In the genomic region with DNA sequence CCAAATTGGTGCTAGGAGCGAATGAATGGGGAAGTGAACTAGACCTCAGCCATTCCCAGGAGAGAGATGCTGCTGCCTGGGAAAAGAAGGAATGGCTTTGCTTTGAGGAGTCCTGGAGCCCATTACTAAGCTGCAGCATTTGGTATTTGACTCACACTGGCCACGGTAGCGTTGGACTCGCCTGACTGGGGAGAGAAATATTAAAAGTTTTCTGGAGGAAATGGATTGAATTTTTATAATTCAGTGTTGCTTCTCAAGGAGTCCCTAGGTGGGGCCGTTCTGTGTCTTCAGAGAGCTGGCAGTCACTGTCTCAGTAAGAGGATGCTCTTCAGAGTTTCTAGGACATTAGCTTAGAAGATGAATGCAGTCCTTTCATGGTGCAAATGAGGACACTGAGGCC, we compare ENCODE assay signal across 14 cellular contexts. TPM values are rescaled to one million over a fixed set of nuclear protein-coding genes. Genes with fewer than 3 reads are reported as not detected.
DNase-seq lines count a peak whose midpoint lies in the region; ATAC-seq, FAIRE-seq and TF ChIP-seq lines count a peak whose summit lies in the region.
"Had no signal": no experiment of that assay in that cellular context is flagged by ENCODE, and none has a peak within 500 bp of the region (broad histone marks: within the 10 kb centered on the region; RNA-seq: fewer than 3 reads in every experiment).

No MANE protein-coding gene starts in this region.

- in situ Hi-C loops in Panc1 (cut with HindIII; ENCODE audit: low pct_unique_long_range_greater_than_20kb, low sequenced_read_pairs) = no loop called here

- H3K4me1 ChIP-seq in Panc1 (ENCODE audit: control insufficient read depth, insufficient read depth, low read length) (peaks cover 22% of the 10 kb centered on the region), aorta (ENCODE audit: control insufficient read depth in 1 of 2, insufficient read depth in 2 of 2, low read length in 2 of 2) (no peaks in the 10 kb centered on the region)

- no peaks in the 10 kb centered on the region for H4K20me1 ChIP-seq in neural cell (ENCODE audit: insufficient read depth)

- TF ChIP-seq RAD21 in neural cell (conservative IDR thresholded peaks at IDR 0.05) = no peak

- H3K79me2 ChIP-seq in neural cell (replicated peaks; ENCODE audit: insufficient read depth, low read length) = no peaks in the 10 kb centered on the region

- no peak for TF ChIP-seq EP300 in neural cell (conservative IDR thresholded peaks at IDR 0.05; ENCODE audit: poor library complexity, severe bottlenecking)

- peak overlapping the region; percentile 23 for H3K27ac Mint-ChIP-seq in T-helper 1 cell treated with Interleukin-12 subunit alpha and Interleukin-12 subunit beta and Interleukin-4 antibody, amounts not matched to agents 30 μg/mL and 1 μg/mL, for 36 hours

- H3K4me3 ChIP-seq in Panc1 (ENCODE audit: low read depth in 2 of 2, low read length in 2 of 2) (no peak overlapping the region), bronchial epithelial cell (ENCODE audit: low read depth, low read length) (no peak overlapping the region), neural cell (ENCODE audit: low read length) (no peak overlapping the region), aorta (ENCODE audit: low read length in 2 of 2) (no peak overlapping the region)
- H3K4me3 ChIP-seq: lung, Peyer's patch, upper lobe of right lung had no signal

- H3K4me1 Mint-ChIP-seq in T-helper 1 cell treated with Interleukin-12 subunit alpha and Interleukin-12 subunit beta and Interleukin-4 antibody, amounts not matched to agents 30 μg/mL and 1 μg/mL, for 36 hours (ENCODE audit: low read depth) = peaks cover 49% of the 10 kb centered on the region

- H3K9me3 Mint-ChIP-seq in T-helper 1 cell treated with Interleukin-12 subunit alpha and Interleukin-12 subunit beta and Interleukin-4 antibody, amounts not matched to agents 30 μg/mL and 1 μg/mL, for 36 hours = no peaks in the 10 kb centered on the region

- H3K36me3 Mint-ChIP-seq in T-helper 1 cell treated with Interleukin-12 subunit alpha and Interleukin-12 subunit beta and Interleukin-4 antibody, amounts not matched to agents 30 μg/mL and 1 μg/mL, for 36 hours (ENCODE audit: low read depth) = peaks cover 30% of the 10 kb centered on the region

- 85 to 87% methylated on average over 5 of the region's 5 CpGs for WGBS in aorta, 2 donors

- H3K9ac ChIP-seq in neural cell (ENCODE audit: low read length) = no peak overlapping the region

- ATAC-seq in Panc1 (no peak), GM19452 (IDR thresholded peaks at IDR 0.05; ENCODE audit: unreplicated experiment) (no peak), aorta (ENCODE audit: low FRiP score) (no peak)
- ATAC-seq: upper lobe of right lung had no signal

- H3F3A ChIP-seq in neural cell (ENCODE audit: insufficient read depth, low read length, poor library complexity, severe bottlenecking) = no peaks in the 10 kb centered on the region

- H3K27me3 Mint-ChIP-seq in T-helper 1 cell treated with Interleukin-12 subunit alpha and Interleukin-12 subunit beta and Interleukin-4 antibody, amounts not matched to agents 30 μg/mL and 1 μg/mL, for 36 hours (ENCODE audit: low read depth) = no peaks in the 10 kb centered on the region

- H3K27me3 ChIP-seq in Panc1 (ENCODE audit: control insufficient read depth, insufficient read depth, low read length) (no peaks in the 10 kb centered on the region), bronchial epithelial cell (ENCODE audit: control insufficient read depth, insufficient read depth, low read length) (no peaks in the 10 kb centered on the region), neural cell (ENCODE audit: insufficient read depth, low read depth, low read length) (peaks cover 32% of the 10 kb centered on the region), aorta (ENCODE audit: control insufficient read depth in 1 of 2, insufficient read depth in 2 of 2, low read length in 1 of 2) (no peaks in the 10 kb centered on the region)
- H3K27me3 ChIP-seq: Peyer's patch, upper lobe of right lung had no signal

- no peaks in the 10 kb centered on the region for H3K9me2 ChIP-seq in neural cell (ENCODE audit: insufficient read depth, low read length)

- TF ChIP-seq CTCF in Panc1 (IDR thresholded peaks at IDR 0.05) (no peak), bronchial epithelial cell (IDR thresholded peaks at IDR 0.05; ENCODE audit: insufficient read depth, low read length, severe bottlenecking) (no peak), neural cell (IDR thresholded peaks at IDR 0.05; ENCODE audit: poor library complexity, severe bottlenecking) (peak; percentile 22)

- POLR2A ChIA-PET in Panc1 (lab: Charles Lee) = no interaction called here

- intact Hi-C loops in Panc1 (cut with micrococcal nuclease; ENCODE audit: unreplicated experiment) (no loop called here), aorta (cut with DNase I) (no loop called here)

- FAIRE-seq in bronchial epithelial cell (lab: Jason Lieb, UNC) = peak; percentile 7

- CTCF ChIA-PET in Panc1 (lab: Charles Lee) = no interaction called here

- H3K9me3 ChIP-seq in Panc1 (ENCODE audit: control insufficient read depth, insufficient read depth, low read depth, low read length) = no peaks in the 10 kb centered on the region
- no peaks in the 10 kb centered on the region for H3K9me3 ChIP-seq in neural cell (ENCODE audit: low read length)
- no peaks in the 10 kb centered on the region for H3K9me3 ChIP-seq in aorta (ENCODE audit: control insufficient read depth, low read length)
- H3K9me3 ChIP-seq: upper lobe of right lung had no signal

- H3K27ac ChIP-seq in Panc1 (ENCODE audit: low read length) = no peak overlapping the region
- no peak overlapping the region for H3K27ac ChIP-seq in neural cell (ENCODE audit: low read length)
- no peak overlapping the region for H3K27ac ChIP-seq in aorta (ENCODE audit: low read depth in 1 of 2, low read length in 2 of 2)
- H3K27ac ChIP-seq: Peyer's patch, upper lobe of right lung had no signal

- no peak overlapping the region for H2AFZ ChIP-seq in neural cell (ENCODE audit: low read depth, low read length)

- TSS peak; percentile 63 for BruUV-seq in Panc1 (replicated peaks; lab: Mats Ljungman, UMichigan)

- H3K4me2 ChIP-seq in neural cell (ENCODE audit: low read length) = no peak overlapping the region

- no peak for DNase-seq in T-helper 1 cell
- DNase-seq in Panc1 (ENCODE audit: low read depth, low spot score) = no peak
- DNase-seq in bronchial epithelial cell (ENCODE audit: low read depth) = no peak
- no peak for DNase-seq in NCI-H2029 treated with DMSO at 0.1 percent for 48 hours (lab: John Stamatoyannopoulos, UW)
- DNase-seq in aorta = no peak
- DNase-seq: 8988T, NCI-H446, Peyer's patch, posterior cingulate gyrus, upper lobe of right lung had no signal

- H3K36me3 ChIP-seq in Panc1 (ENCODE audit: control insufficient read depth, insufficient read depth, low read length) (no peaks in the 10 kb centered on the region), bronchial epithelial cell (ENCODE audit: control insufficient read depth, insufficient read depth, low read length) (peaks cover 1% of the 10 kb centered on the region), neural cell (ENCODE audit: insufficient read depth, low read length) (no peaks in the 10 kb centered on the region), aorta (ENCODE audit: control insufficient read depth in 1 of 2, insufficient read depth in 2 of 2, low read length in 1 of 2) (no peaks in the 10 kb centered on the region)
- H3K36me3 ChIP-seq: Peyer's patch, upper lobe of right lung had no signal

- H3K4me3 Mint-ChIP-seq in T-helper 1 cell treated with Interleukin-12 subunit alpha and Interleukin-12 subunit beta and Interleukin-4 antibody, amounts not matched to agents 30 μg/mL and 1 μg/mL, for 36 hours = no peak overlapping the region

TF ChIP-seq in neural cell, 6 proteins besides CTCF, POLR2A, EP300 and RAD21:
- TF ChIP-seq POLR2AphosphoS5 (IDR thresholded peaks at IDR 0.05) (no peak), SMC3 (conservative IDR thresholded peaks at IDR 0.05; ENCODE audit: poor library complexity) (no peak), TAF1 (IDR thresholded peaks at IDR 0.05; ENCODE audit: low read depth) (no peak), EZH2 (IDR thresholded peaks at IDR 0.05; ENCODE audit: borderline replicate concordance, insufficient read depth, low read length, poor library complexity, severe bottlenecking) (no peak), MXI1 (conservative IDR thresholded peaks at IDR 0.05; ENCODE audit: poor library complexity, severe bottlenecking) (no peak), REST (IDR thresholded peaks at IDR 0.05; ENCODE audit: borderline replicate concordance) (no peak)
TF ChIP-seq in neural cell: peak in this region for 0.

RNA-seq across cellular contexts. Expression of gene PIK3CD, which starts 40.2 kb away (rescaled TPM):
- total RNA-seq in Panc1 (2021; ENCODE audit: unreplicated experiment) = 12.5 TPM
- 12.0 TPM for polyA plus RNA-seq in Panc1 (2012; ENCODE audit: insufficient read length)
- 5.0 and 6.9 TPM in 2 replicates for total RNA-seq in bronchial epithelial cell
- 4.2 and 4.5 TPM in 2 replicates for polyA plus RNA-seq in neural cell
- 5.4 and 5.6 TPM in 2 replicates for polyA minus RNA-seq in neural cell
- total RNA-seq in aorta = 10 to 100 TPM; 13.3 to 21.0 TPM
- polyA plus RNA-seq in aorta = 10 to 100 TPM in 1 of 2 donors, 1 to 10 TPM in 1; 5.2 to 10.1 TPM
